21 cellular contexts compared by ENCODE assay signal in genomic region chr14:56125772-56126411, GRCh38. TPM values are rescaled to one million over a fixed set of nuclear protein-coding genes. Genes with fewer than 3 reads are reported as not detected.
DNase-seq lines count a peak whose midpoint lies in the region; ATAC-seq and TF ChIP-seq lines count a peak whose summit lies in the region.
"Had no signal": no experiment of that assay in that cellular context is flagged by ENCODE, and none has a peak within 500 bp of the region (broad histone marks: within the 10 kb centered on the region; RNA-seq: fewer than 3 reads in every experiment).

No MANE protein-coding gene starts in this region.

- no peaks in the 10 kb centered on the region for H3K36me3 Mint-ChIP-seq in glutamatergic neuron (ENCODE audit: unreplicated experiment)
- H3K36me3 Mint-ChIP-seq: activated CD8-positive, alpha-beta memory T cell treated with anti-CD3 and anti-CD28 coated beads, Interleukin-2, amount 10 ng/mL, durations not matched to agents 7 days and 5 days; CD4-positive, CD25-positive, alpha-beta regulatory T cell had no signal

- no peak overlapping the region; the same call in 1 of the 2 replicates for H3K27ac ChIP-seq in BLaER1
- H3K27ac ChIP-seq in upper lobe of right lung, result no peak overlapping the region
- H3K27ac ChIP-seq: transverse colon had no signal

- peak overlapping the region; percentile 80 for H3K4me3 Mint-ChIP-seq in glutamatergic neuron (ENCODE audit: unreplicated experiment)
- H3K4me3 Mint-ChIP-seq: activated CD8-positive, alpha-beta memory T cell treated with anti-CD3 and anti-CD28 coated beads, Interleukin-2, amount 10 ng/mL, durations not matched to agents 7 days and 5 days; CD4-positive, CD25-positive, alpha-beta regulatory T cell; memory B cell; nephron progenitor cell; stimulated activated naive B cell treated with anti-CD40 and anti-IgM and Interleukin-4, amounts not matched to agents 10 μg/mL and 1 μg/mL and 100 μg/mL, for 72 hours had no signal

- no peak for TF ChIP-seq CTCF in glutamatergic neuron (IDR thresholded peaks at IDR 0.05; ENCODE audit: partially characterized antibody, unreplicated experiment)
- no peak for TF ChIP-seq CTCF in GM10266 (IDR thresholded peaks at IDR 0.05; ENCODE audit: control insufficient read depth, insufficient read depth, low read depth, missing control alignments)
- no peak for TF ChIP-seq CTCF in upper lobe of right lung (IDR thresholded peaks at IDR 0.05)

- DNase-seq in G401 (ENCODE audit: low spot score) (peak; percentile 84), NCI-H524 (lab: John Stamatoyannopoulos, UW) (peak; percentile 97 to 99), glutamatergic neuron (peak; percentile 73), GM10266 (ENCODE audit: extremely low spot score) (no peak), upper lobe of right lung (no peak), Ammon's horn (ENCODE audit: low spot score) (no peak)
- DNase-seq: activated CD8-positive, alpha-beta memory T cell treated with anti-CD3 and anti-CD28 coated beads, Interleukin-2, amount 10 ng/mL, durations not matched to agents 7 days and 5 days; amniotic stem cell; CD4-positive, CD25-positive, alpha-beta regulatory T cell; effector memory CD4-positive, alpha-beta T cell; islet precursor cell; NCI-H446; nephron progenitor cell; PC-3; stimulated activated CD4-positive, alpha-beta T cell treated with anti-CD3 and anti-CD28 coated beads, Interleukin-15, amount 100 ng/mL, for 24 hours; stimulated activated naive B cell treated with anti-CD40 and anti-IgM and Interleukin-4, amounts not matched to agents 10 μg/mL and 1 μg/mL and 100 μg/mL, for 72 hours; transverse colon had no signal

- peak overlapping the region; percentile 88 for H3K27ac Mint-ChIP-seq in glutamatergic neuron (ENCODE audit: unreplicated experiment)
- H3K27ac Mint-ChIP-seq: activated CD8-positive, alpha-beta memory T cell treated with anti-CD3 and anti-CD28 coated beads, Interleukin-2, amount 10 ng/mL, durations not matched to agents 7 days and 5 days; CD4-positive, CD25-positive, alpha-beta regulatory T cell; memory B cell; nephron progenitor cell; stimulated activated naive B cell treated with anti-CD40 and anti-IgM and Interleukin-4, amounts not matched to agents 10 μg/mL and 1 μg/mL and 100 μg/mL, for 72 hours had no signal

- H3K27me3 ChIP-seq in BLaER1 (no peaks in the 10 kb centered on the region), upper lobe of right lung (no peaks in the 10 kb centered on the region)
- H3K27me3 ChIP-seq: transverse colon had no signal

- intact Hi-C loops in upper lobe of right lung (cut with DNase I), result no loop called here

- in situ Hi-C loops in G401 (cut with HindIII; ENCODE audit: low sequenced_read_pairs), result no loop called here

- no peaks in the 10 kb centered on the region for H3K9me3 ChIP-seq in BLaER1
- H3K9me3 ChIP-seq in upper lobe of right lung, result no peaks in the 10 kb centered on the region
- H3K9me3 ChIP-seq: transverse colon had no signal

- no peak for ATAC-seq in upper lobe of right lung
- ATAC-seq in GM21723 (IDR thresholded peaks at IDR 0.05; ENCODE audit: unreplicated experiment), result no peak
- ATAC-seq: activated CD4-positive, CD25-positive, alpha-beta regulatory T cell treated with anti-CD3 and anti-CD28 coated beads, Interleukin-2, amount 50 U/mL, for 24 hours; activated CD8-positive, alpha-beta memory T cell treated with anti-CD3 and anti-CD28 coated beads, Interleukin-2, amount 10 ng/mL, durations not matched to agents 7 days and 5 days; PC-3; stimulated activated naive B cell treated with anti-CD40 and anti-IgM and Interleukin-4, amounts not matched to agents 10 μg/mL and 1 μg/mL and 100 μg/mL, for 72 hours had no signal

- peak overlapping the region; percentile 90 for H3K4me2 ChIP-seq in BLaER1

- H3K4me3 ChIP-seq in BLaER1 (no peak overlapping the region), upper lobe of right lung (no peak overlapping the region)
- H3K4me3 ChIP-seq: transverse colon had no signal

- peaks cover 4% of the 10 kb centered on the region for H3K9me3 Mint-ChIP-seq in glutamatergic neuron (ENCODE audit: unreplicated experiment)
- H3K9me3 Mint-ChIP-seq: memory B cell; nephron progenitor cell; stimulated activated naive B cell treated with anti-CD40 and anti-IgM and Interleukin-4, amounts not matched to agents 10 μg/mL and 1 μg/mL and 100 μg/mL, for 72 hours had no signal

- H3K4me1 ChIP-seq in BLaER1, result peaks cover 99% of the 10 kb centered on the region
- H3K4me1 ChIP-seq in upper lobe of right lung, result peaks cover 35% of the 10 kb centered on the region

- peaks cover 76% of the 10 kb centered on the region for H3K4me1 Mint-ChIP-seq in glutamatergic neuron (ENCODE audit: low read depth, unreplicated experiment)

- H4K20me1 ChIP-seq in BLaER1, result peaks cover 100% of the 10 kb centered on the region

- peaks cover 7% of the 10 kb centered on the region for H3K27me3 Mint-ChIP-seq in glutamatergic neuron (ENCODE audit: unreplicated experiment)
- H3K27me3 Mint-ChIP-seq: stimulated activated naive B cell treated with anti-CD40 and anti-IgM and Interleukin-4, amounts not matched to agents 10 μg/mL and 1 μg/mL and 100 μg/mL, for 72 hours had no signal

- H3K36me3 ChIP-seq in BLaER1 (0 out of 2 replicates have a peak, but pooled peaks cover 7% of the 10 kb centered on the region), upper lobe of right lung (no peaks in the 10 kb centered on the region)
- H3K36me3 ChIP-seq: transverse colon had no signal

- H3K9ac ChIP-seq in BLaER1, result no peak overlapping the region

RNA-seq across cellular contexts. Expression of gene PELI2, which starts 7.7 kb away (rescaled TPM):
- total RNA-seq in G401 (2014; rRNA removed; shearing (Covaris generic)), result under 0.01 and 0.10 TPM in 2 replicates
- total RNA-seq in glutamatergic neuron (ENCODE audit: unreplicated experiment) (158 TPM), upper lobe of right lung (25.7 TPM)

Comparison
In these comparisons a context has a peak if more than half of its experiments do, and no peak if none do; other contexts are left out.
1. DNase-seq: peak in G401 (single experiment), NCI-H524 (2 of 2) and glutamatergic neuron (single experiment); none in GM10266 (single experiment), upper lobe of right lung (single experiment) and Ammon's horn (single experiment).
2. RNA of gene PELI2, which starts 7.7 kb away (total RNA-seq): 158 TPM in glutamatergic neuron (single experiment) and 25.7 TPM in upper lobe of right lung (single experiment); under 0.01 to 0.10 TPM in G401; every median in the first group is over 10 times any median in the second.